Comparison of ENCODE assay signal across 9 cellular contexts in the genomic region with DNA sequence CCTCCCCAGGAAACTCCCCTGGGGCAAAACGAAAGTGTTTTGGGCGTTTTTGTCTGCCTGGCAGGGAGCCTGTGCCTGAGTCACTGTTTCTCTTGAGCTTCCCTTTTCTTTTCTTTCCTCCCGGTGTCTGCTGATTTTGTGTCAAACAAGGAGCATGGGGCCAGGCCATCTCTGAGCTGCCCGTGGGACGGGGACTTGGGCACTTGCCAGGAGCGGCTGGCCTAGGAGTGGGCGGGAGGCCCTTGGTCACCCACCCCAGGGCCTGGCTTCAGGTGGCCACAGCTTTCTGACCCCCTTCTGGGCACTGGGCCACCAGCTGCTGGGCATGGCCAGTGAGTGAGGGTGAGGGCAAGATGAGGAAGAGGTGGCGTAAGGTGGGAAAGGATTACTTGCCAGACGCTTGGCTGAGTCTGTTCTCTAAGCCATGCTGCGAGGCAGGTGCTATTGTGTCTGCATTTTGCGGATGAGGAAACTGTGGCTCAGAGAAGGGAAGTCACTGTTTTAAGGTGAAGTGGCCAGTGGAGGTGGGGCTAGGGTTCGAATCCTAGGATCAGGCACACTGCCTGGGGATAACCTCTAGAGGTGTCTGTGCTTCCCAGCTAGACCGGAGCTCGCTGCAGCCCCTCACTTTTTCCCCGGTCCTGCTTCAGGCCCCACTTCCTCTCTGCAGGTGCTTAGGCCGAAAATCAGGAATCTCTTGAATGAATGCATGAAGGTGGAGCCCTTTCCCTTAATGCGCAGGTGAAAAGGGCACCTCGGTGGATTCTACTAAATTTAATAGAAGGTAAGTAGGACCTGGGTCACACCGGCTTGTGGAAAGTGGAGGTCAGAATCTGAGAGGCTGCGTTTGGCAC. TPM values are rescaled to one million over a fixed set of nuclear protein-coding genes. Genes with fewer than 3 reads are reported as not detected.
DNase-seq lines count a peak whose midpoint lies in the region; TF ChIP-seq lines count a peak whose summit lies in the region.
"Had no signal": no experiment of that assay in that cellular context is flagged by ENCODE, and none has a peak within 500 bp of the region (broad histone marks: within the 10 kb centered on the region; RNA-seq: fewer than 3 reads in every experiment).

No MANE protein-coding gene starts in this region.

- H3K9ac ChIP-seq in fibroblast of lung (ENCODE audit: insufficient read depth, low read length), result no peak overlapping the region

- 59% methylated on average over 20 of the region's 20 CpGs for WGBS in thymus

- peak overlapping the region in 2 of 4 experiments; percentile 20 to 44 for H3K4me3 ChIP-seq in fibroblast of lung (replicated peaks in 1 of 4; ENCODE audit: control extremely low read depth in 1 of 4, insufficient read depth in 1 of 4, low read depth in 3 of 4, low read length in 4 of 4)
- no peak overlapping the region for H3K4me3 ChIP-seq in thymus (ENCODE audit: low read length)

- H3K9me3 ChIP-seq in fibroblast of lung (ENCODE audit: control insufficient read depth, insufficient read depth, low read depth, low read length) (no peaks in the 10 kb centered on the region), thymus (ENCODE audit: control insufficient read depth) (no peaks in the 10 kb centered on the region)

- no peak for TF ChIP-seq CTCF in fibroblast of lung (conservative IDR thresholded peaks at IDR 0.05 in 1 of 2, IDR thresholded peaks at IDR 0.05 in 1 of 2; ENCODE audit: low read depth in 1 of 2, low read length in 2 of 2)
- no peak for TF ChIP-seq CTCF in glutamatergic neuron (IDR thresholded peaks at IDR 0.05; ENCODE audit: partially characterized antibody, unreplicated experiment)

- H3K9me3 Mint-ChIP-seq in activated naive CD4-positive, alpha-beta T cell treated with anti-CD3 and anti-CD28 coated beads for 36 hours, result no peaks in the 10 kb centered on the region
- peaks cover 2% of the 10 kb centered on the region for H3K9me3 Mint-ChIP-seq in glutamatergic neuron (ENCODE audit: unreplicated experiment)
- H3K9me3 Mint-ChIP-seq: neural crest cell had no signal

- H4K20me1 ChIP-seq in fibroblast of lung (ENCODE audit: control insufficient read depth, extremely low read depth, insufficient read depth, low read length), result no peaks in the 10 kb centered on the region

- H3K27me3 Mint-ChIP-seq in activated naive CD4-positive, alpha-beta T cell treated with anti-CD3 and anti-CD28 coated beads for 36 hours (ENCODE audit: low read depth), result no peaks in the 10 kb centered on the region
- peaks cover 10% of the 10 kb centered on the region for H3K27me3 Mint-ChIP-seq in glutamatergic neuron (ENCODE audit: unreplicated experiment)

- H3K27me3 ChIP-seq in fibroblast of lung (ENCODE audit: control insufficient read depth, insufficient read depth, low read length) (peaks cover 6% of the 10 kb centered on the region), thymus (ENCODE audit: control insufficient read depth, insufficient read depth) (peaks cover 2% of the 10 kb centered on the region)

- peaks cover 39% of the 10 kb centered on the region for H3K4me1 Mint-ChIP-seq in activated naive CD4-positive, alpha-beta T cell treated with anti-CD3 and anti-CD28 coated beads for 36 hours (ENCODE audit: low read depth)
- peaks cover 17% of the 10 kb centered on the region for H3K4me1 Mint-ChIP-seq in glutamatergic neuron (ENCODE audit: low read depth, unreplicated experiment)

- H3K4me1 ChIP-seq in fibroblast of lung (ENCODE audit: control insufficient read depth, extremely low read depth, insufficient read depth, low read length) (peaks cover 11% of the 10 kb centered on the region), thymus (ENCODE audit: control insufficient read depth, insufficient read depth, low read length) (peaks cover 14% of the 10 kb centered on the region)

- no peak overlapping the region for H3K4me3 Mint-ChIP-seq in activated naive CD4-positive, alpha-beta T cell treated with anti-CD3 and anti-CD28 coated beads for 36 hours
- H3K4me3 Mint-ChIP-seq in glutamatergic neuron (ENCODE audit: unreplicated experiment), result no peak overlapping the region
- H3K4me3 Mint-ChIP-seq: neural crest cell had no signal

- peak overlapping the region; percentile 81 for H3K4me2 ChIP-seq in fibroblast of lung (ENCODE audit: extremely low read depth, insufficient read depth, low read length)

- H2AFZ ChIP-seq in fibroblast of lung (ENCODE audit: low read length), result no peak overlapping the region

- no peaks in the 10 kb centered on the region for H3K79me2 ChIP-seq in fibroblast of lung (ENCODE audit: control insufficient read depth, insufficient read depth, low read length)

- H3K27ac ChIP-seq in fibroblast of lung (ENCODE audit: insufficient read depth, low read length) (no peak overlapping the region), thymus (ENCODE audit: low read depth) (peak overlapping the region; percentile 37)

- no peaks in the 10 kb centered on the region for H3K36me3 ChIP-seq in fibroblast of lung (ENCODE audit: control insufficient read depth, insufficient read depth, low read length)
- H3K36me3 ChIP-seq in thymus (ENCODE audit: control insufficient read depth, insufficient read depth), result no peaks in the 10 kb centered on the region

- peak overlapping the region; percentile 34 for H3K27ac Mint-ChIP-seq in activated naive CD4-positive, alpha-beta T cell treated with anti-CD3 and anti-CD28 coated beads for 36 hours
- no peak overlapping the region for H3K27ac Mint-ChIP-seq in glutamatergic neuron (ENCODE audit: unreplicated experiment)

- H3K36me3 Mint-ChIP-seq in activated naive CD4-positive, alpha-beta T cell treated with anti-CD3 and anti-CD28 coated beads for 36 hours (ENCODE audit: low read depth), result no peaks in the 10 kb centered on the region
- H3K36me3 Mint-ChIP-seq in glutamatergic neuron (ENCODE audit: unreplicated experiment), result no peaks in the 10 kb centered on the region

- intact Hi-C loops in activated naive CD4-positive, alpha-beta T cell treated with anti-CD3 and anti-CD28 coated beads for 36 hours (cut with micrococcal nuclease), result loop anchor here (2.0 to 5.0 kb wide), 8 partner anchors 73 to 743 kb away; a partner anchor contains a TSS

- DNase-seq in activated naive CD4-positive, alpha-beta T cell treated with anti-CD3 and anti-CD28 coated beads for 36 hours, result peak; percentile 39
- DNase-seq in activated naive CD4-positive, alpha-beta T cell treated with Interleukin-2 at 50 U/mL for 16 hours, result no peak
- peak; percentile 86 for DNase-seq in SKM-1 (lab: John Stamatoyannopoulos, UW; ENCODE audit: unreplicated experiment)
- peak; percentile 35 to 41 for DNase-seq in fibroblast of lung (ENCODE audit: low read depth in 2 of 2)
- no peak for DNase-seq in NCI-H446 (lab: John Stamatoyannopoulos, UW)
- DNase-seq in NCI-H1417 treated with DMSO at 0.1 percent for 48 hours (lab: John Stamatoyannopoulos, UW), result no peak
- DNase-seq in glutamatergic neuron, result no peak

- CTCF ChIA-PET in activated naive CD4-positive, alpha-beta T cell treated with anti-CD3 and anti-CD28 coated beads for 36 hours (lab: Charles Lee), result no interaction called here

RNA-seq across cellular contexts. Expression of a gene that starts 7.8 kb away (rescaled TPM):
- total RNA-seq in activated naive CD4-positive, alpha-beta T cell treated with anti-CD3 and anti-CD28 coated beads for 36 hours, result under 1 TPM; 0.10 to 0.15 TPM
- total RNA-seq in fibroblast of lung (0.17 TPM in 1 of 2 replicates, not detected in the other), glutamatergic neuron (ENCODE audit: unreplicated experiment) (0.91 TPM)
- polyA plus RNA-seq in fibroblast of lung (not detected in 2 replicates), thymus (2.0 TPM)
- polyA plus RNA-seq in fibroblast of lung (2012), result 0.02 TPM in 1 of 2 replicates, not detected in the other
- not detected in 2 replicates for polyA minus RNA-seq in fibroblast of lung (ENCODE audit: low replicate concordance)

Comparison
In these comparisons a context has a peak if more than half of its experiments do, and no peak if none do; other contexts are left out.
1. DNase-seq: peak in activated naive CD4-positive, alpha-beta T cell treated with anti-CD3 and anti-CD28 coated beads for 36 hours (single experiment), SKM-1 (single experiment) and fibroblast of lung (2 of 2); none in activated naive CD4-positive, alpha-beta T cell treated with Interleukin-2 at 50 U/mL for 16 hours (single experiment), NCI-H446 (0 of 2), NCI-H1417 treated with DMSO at 0.1 percent for 48 hours (single experiment) and glutamatergic neuron (single experiment).